23 cellular contexts compared by ENCODE assay signal in genomic region chr1:98055457-98055856, GRCh38.
"Had no signal": no experiment of that assay in that cellular context is flagged by ENCODE, and none has a peak within 500 bp of the region (broad histone marks: within the 10 kb centered on the region; RNA-seq: fewer than 3 reads in every experiment).

No MANE protein-coding gene starts in this region.

- H3K79me2 ChIP-seq: parathyroid adenoma had no signal

- H3K4me3 ChIP-seq: left lung, spleen had no signal

- H3K9me3 ChIP-seq: left lung, neutrophil, spleen had no signal

- H3K4me1 Mint-ChIP-seq: activated T-helper 17 cell treated with anti-CD3 and anti-CD28 coated beads, Interleukin-2, amount 50 U/mL, for 72 hours had no signal

- H3K9me3 Mint-ChIP-seq: activated CD4-positive, alpha-beta memory T cell treated with anti-CD3 and anti-CD28 coated beads, Interleukin-2, amount 10 ng/mL, durations not matched to agents 7 days and 5 days; activated naive CD8-positive, alpha-beta T cell treated with anti-CD3 and anti-CD28 coated beads for 36 hours; activated T-helper 17 cell treated with anti-CD3 and anti-CD28 coated beads, Interleukin-2, amount 50 U/mL, for 72 hours; endodermal cell; T-helper 2 cell treated with Interferon-gamma antibody and Interleukin-4, amounts not matched to agents 5 μg/mL and 100 μg/mL, for 36 hours; WTC11 had no signal

- H3K9ac ChIP-seq: parathyroid adenoma had no signal

- H3K4me1 ChIP-seq: parathyroid adenoma had no signal

- DNase-seq: activated CD4-positive, alpha-beta memory T cell treated with anti-CD3 and anti-CD28 coated beads, Interleukin-2, amount 10 ng/mL, durations not matched to agents 7 days and 5 days; activated CD4-positive, alpha-beta T cell treated with anti-CD3 and anti-CD28 coated beads for 36 hours; activated CD8-positive, alpha-beta memory T cell treated with anti-CD3 and anti-CD28 coated beads, Interleukin-2, amount 10 ng/mL, durations not matched to agents 7 days and 5 days; activated naive CD4-positive, alpha-beta T cell; activated naive CD8-positive, alpha-beta T cell treated with anti-CD3 and anti-CD28 coated beads for 36 hours; activated T-cell treated with anti-CD3 and anti-CD28 coated beads, Interleukin-2, amount 50 U/mL, for 1 hour; amygdala; caudate nucleus; endodermal cell; foreskin melanocyte; left lung; spleen; stimulated activated CD8-positive, alpha-beta memory T cell treated with anti-CD3 and anti-CD28 coated beads, Interleukin-4, amount 100 ng/mL, for 48 hours; stimulated activated naive CD4-positive, alpha-beta T cell had no signal

- H3K27ac ChIP-seq: left lung, neutrophil, parathyroid adenoma, spleen had no signal

- H3K27ac Mint-ChIP-seq: activated CD4-positive, alpha-beta memory T cell treated with anti-CD3 and anti-CD28 coated beads, Interleukin-2, amount 10 ng/mL, durations not matched to agents 7 days and 5 days; activated CD4-positive, alpha-beta T cell treated with anti-CD3 and anti-CD28 coated beads for 36 hours; activated CD8-positive, alpha-beta memory T cell treated with anti-CD3 and anti-CD28 coated beads, Interleukin-2, amount 10 ng/mL, durations not matched to agents 7 days and 5 days; activated naive CD8-positive, alpha-beta T cell treated with anti-CD3 and anti-CD28 coated beads for 36 hours; activated T-helper 17 cell treated with anti-CD3 and anti-CD28 coated beads, Interleukin-2, amount 50 U/mL, for 72 hours; endodermal cell; T-helper 2 cell treated with Interferon-gamma antibody and Interleukin-4, amounts not matched to agents 5 μg/mL and 100 μg/mL, for 36 hours; WTC11 had no signal

- H3K36me3 Mint-ChIP-seq: activated CD8-positive, alpha-beta memory T cell treated with anti-CD3 and anti-CD28 coated beads, Interleukin-2, amount 10 ng/mL, durations not matched to agents 7 days and 5 days; activated naive CD8-positive, alpha-beta T cell treated with anti-CD3 and anti-CD28 coated beads for 36 hours; brain; WTC11 had no signal

- H3K4me3 Mint-ChIP-seq: activated CD4-positive, alpha-beta memory T cell treated with anti-CD3 and anti-CD28 coated beads, Interleukin-2, amount 10 ng/mL, durations not matched to agents 7 days and 5 days; activated CD4-positive, alpha-beta T cell treated with anti-CD3 and anti-CD28 coated beads for 36 hours; activated CD8-positive, alpha-beta memory T cell treated with anti-CD3 and anti-CD28 coated beads, Interleukin-2, amount 10 ng/mL, durations not matched to agents 7 days and 5 days; activated naive CD8-positive, alpha-beta T cell treated with anti-CD3 and anti-CD28 coated beads for 36 hours; T-helper 2 cell treated with Interferon-gamma antibody and Interleukin-4, amounts not matched to agents 5 μg/mL and 100 μg/mL, for 36 hours had no signal

- H2AFZ ChIP-seq: parathyroid adenoma had no signal

- ATAC-seq: activated CD4-positive, alpha-beta T cell treated with anti-CD3 and anti-CD28 coated beads for 36 hours; activated CD8-positive, alpha-beta memory T cell treated with anti-CD3 and anti-CD28 coated beads, Interleukin-2, amount 10 ng/mL, durations not matched to agents 7 days and 5 days; activated T-helper 17 cell treated with anti-CD3 and anti-CD28 coated beads, Interleukin-2, amount 50 U/mL, for 72 hours; left lung; sciatic nerve; WTC11 had no signal

- FAIRE-seq: colon, keratinocyte had no signal

- H3K36me3 ChIP-seq: left lung, neutrophil, spleen had no signal
